8 cellular contexts compared by ENCODE assay signal in the genomic region with DNA sequence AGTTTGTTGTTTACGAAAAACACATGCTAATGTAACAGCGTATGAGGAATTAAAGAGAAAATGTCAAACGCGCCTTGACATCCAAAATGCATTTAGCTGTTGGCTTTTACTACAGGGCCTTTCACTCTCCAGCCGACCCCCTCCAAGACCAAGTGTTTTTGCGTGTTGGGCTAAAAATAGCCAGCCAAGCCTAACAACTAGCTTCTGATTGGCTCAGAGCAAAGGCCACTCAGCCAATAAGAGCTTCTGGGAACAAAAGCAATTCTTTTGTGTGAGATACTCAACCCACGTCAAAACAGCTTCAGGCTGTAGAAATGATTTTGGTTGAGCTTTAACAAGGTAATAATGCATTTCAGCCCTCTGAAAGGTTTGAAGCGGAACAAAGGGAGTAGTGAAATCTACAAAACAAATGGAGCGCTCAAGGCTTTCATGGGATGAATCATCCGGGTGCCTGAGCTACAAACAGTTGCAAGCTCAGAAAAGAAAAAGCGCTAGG.
A peak's percentile ranks its signal among the peaks of the same experiment; 100 is the strongest.
DNase-seq lines count a peak whose midpoint lies in the region; ATAC-seq and TF ChIP-seq lines count a peak whose summit lies in the region.

No MANE protein-coding gene starts in this region.

- H3K4me3 Mint-ChIP-seq in activated naive CD4-positive, alpha-beta T cell treated with anti-CD3 and anti-CD28 coated beads for 36 hours: peak overlapping the region; percentile 76
- peak overlapping the region; percentile 78 for H3K4me3 Mint-ChIP-seq in MCF 10A (ENCODE audit: unreplicated experiment)

- H3K4me1 Mint-ChIP-seq in activated naive CD4-positive, alpha-beta T cell treated with anti-CD3 and anti-CD28 coated beads for 36 hours (ENCODE audit: low read depth): peaks cover 5% of the 10 kb centered on the region
- H3K4me1 Mint-ChIP-seq in MCF 10A (ENCODE audit: insufficient read depth, unreplicated experiment): peaks cover 19% of the 10 kb centered on the region

- CTCF ChIA-PET in activated naive CD4-positive, alpha-beta T cell treated with anti-CD3 and anti-CD28 coated beads for 36 hours (lab: Charles Lee): interaction anchor here (0.5 to 2.5 kb wide), 42 partner anchors 9 to 1274 kb away, joined by 3 to 17 read pairs (median 4); a partner anchor contains a TSS
- CTCF ChIA-PET in MCF 10A (lab: Yijun Ruan, JAX): interaction anchor here (0.5 to 3.1 kb wide), 63 partner anchors 7 to 1270 kb away, joined by 3 to 23 read pairs (median 4); a partner anchor contains a TSS

- no peak for TF ChIP-seq CTCF in MCF 10A (IDR thresholded peaks at IDR 0.05; ENCODE audit: unreplicated experiment)
- TF ChIP-seq CTCF in retinal pigment epithelial cell (conservative IDR thresholded peaks at IDR 0.05; ENCODE audit: low read depth, low read length): no peak

- peak overlapping the region; percentile 56 for H3K4me3 ChIP-seq in retinal pigment epithelial cell (ENCODE audit: low read length)

- DNase-seq in activated naive CD4-positive, alpha-beta T cell treated with anti-CD3 and anti-CD28 coated beads for 36 hours: peak; percentile 22
- no peak for DNase-seq in activated naive CD4-positive, alpha-beta T cell treated with Interleukin-2 at 50 U/mL for 16 hours
- DNase-seq in NCI-H345 treated with DMSO at 0.1 percent for 48 hours (lab: John Stamatoyannopoulos, UW; ENCODE audit: unreplicated experiment) (peak; percentile 5), MCF 10A (ENCODE audit: unreplicated experiment) (peak; percentile 61), iPS DF 4.7 (ENCODE audit: extremely low read depth, low spot score) (peak; percentile 90), retinal pigment epithelial cell (ENCODE audit: low read depth) (peak; percentile 83)

- no peaks in the 10 kb centered on the region for H3K27me3 Mint-ChIP-seq in activated naive CD4-positive, alpha-beta T cell treated with anti-CD3 and anti-CD28 coated beads for 36 hours (ENCODE audit: low read depth)
- no peaks in the 10 kb centered on the region for H3K27me3 Mint-ChIP-seq in MCF 10A (ENCODE audit: insufficient read depth, unreplicated experiment)

- POLR2A ChIA-PET in MCF 10A (lab: Yijun Ruan, JAX): interaction anchor here (0.6 to 10.4 kb wide), 39 partner anchors 11 to 1860 kb away, joined by 3 to 154 read pairs (median 5); a partner anchor contains a TSS

- intact Hi-C loops in activated naive CD4-positive, alpha-beta T cell treated with anti-CD3 and anti-CD28 coated beads for 36 hours (cut with micrococcal nuclease): loop anchor here (5.0 kb wide), 5 partner anchors 196 to 1121 kb away; no protein-coding TSS in a partner anchor
- intact Hi-C loops in MCF 10A (cut with micrococcal nuclease): loop anchor here (5.0 to 10.0 kb wide), 3 partner anchors 393 to 1026 kb away; no protein-coding TSS in a partner anchor

- no peak overlapping the region for H3K27ac Mint-ChIP-seq in activated naive CD4-positive, alpha-beta T cell treated with anti-CD3 and anti-CD28 coated beads for 36 hours
- peak overlapping the region; percentile 21 for H3K27ac Mint-ChIP-seq in MCF 10A (ENCODE audit: low read depth, unreplicated experiment)

- H3K9me3 Mint-ChIP-seq in activated naive CD4-positive, alpha-beta T cell treated with anti-CD3 and anti-CD28 coated beads for 36 hours: no peaks in the 10 kb centered on the region
- H3K9me3 Mint-ChIP-seq in MCF 10A (ENCODE audit: unreplicated experiment): no peaks in the 10 kb centered on the region

- BruUV-seq in MCF 10A (replicated peaks; lab: Mats Ljungman, UMichigan): no TSS peak

- H3K36me3 Mint-ChIP-seq in activated naive CD4-positive, alpha-beta T cell treated with anti-CD3 and anti-CD28 coated beads for 36 hours (ENCODE audit: low read depth): no peaks in the 10 kb centered on the region
- H3K36me3 Mint-ChIP-seq in MCF 10A (ENCODE audit: insufficient read depth, unreplicated experiment): no peaks in the 10 kb centered on the region

- ATAC-seq in HG02759 (IDR thresholded peaks at IDR 0.05; ENCODE audit: unreplicated experiment): peak; percentile 83
- ATAC-seq in HG02763 (IDR thresholded peaks at IDR 0.05; ENCODE audit: unreplicated experiment): no peak
